In the genomic region with DNA sequence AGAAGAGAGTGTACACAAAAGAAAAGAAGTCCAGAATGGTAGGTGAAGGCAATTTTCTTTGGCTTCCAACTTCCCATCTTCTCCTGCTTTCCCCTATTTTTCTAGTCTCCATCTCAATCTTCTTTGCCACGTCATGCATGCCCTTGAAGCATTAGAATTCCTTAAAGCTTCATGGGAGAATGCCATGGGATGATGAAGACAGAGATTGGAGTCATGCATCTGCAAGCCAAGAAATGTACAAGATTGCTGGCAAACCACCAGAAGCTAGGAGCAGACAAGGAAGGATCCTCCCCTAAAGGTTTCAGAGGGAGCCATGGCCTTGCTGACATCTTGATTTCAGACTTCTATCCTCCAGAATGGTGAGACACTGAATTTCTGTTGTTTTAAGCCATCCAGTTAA, we compare ENCODE assay signal across 18 cellular contexts.
DNase-seq lines count a peak whose midpoint lies in the region; ATAC-seq, FAIRE-seq and TF ChIP-seq lines count a peak whose summit lies in the region.
"Had no signal": no experiment of that assay in that cellular context is flagged by ENCODE, and none has a peak within 500 bp of the region (broad histone marks: within the 10 kb centered on the region; RNA-seq: fewer than 3 reads in every experiment).

No MANE protein-coding gene starts in this region.

- H3K9ac ChIP-seq in endothelial cell of umbilical vein (replicated peaks; ENCODE audit: extremely low read depth, insufficient read depth, low read length), result no peak overlapping the region

- 73% methylated on average over 1 of the region's 1 CpG for WGBS in esophagus muscularis mucosa

- no peaks in the 10 kb centered on the region for H4K20me1 ChIP-seq in endothelial cell of umbilical vein (replicated peaks; ENCODE audit: control insufficient read depth, extremely low read depth, insufficient read depth, low read length)

- dilution Hi-C loops in endothelial cell of umbilical vein (cut with MboI; ENCODE audit: extremely low pct_ligation_motif_present, low sequenced_read_pairs), result no loop called here

- H3K9me3 ChIP-seq in endothelial cell of umbilical vein (replicated peaks; ENCODE audit: control insufficient read depth, insufficient read depth, low read length), result no peaks in the 10 kb centered on the region
- peaks cover 0 to 8% (median 4%) of the 10 kb centered on the region in 4 donors for H3K9me3 ChIP-seq in esophagus muscularis mucosa
- H3K9me3 ChIP-seq: A549, BE2C, SJCRH30 had no signal

- no peak overlapping the region for H3K4me3 ChIP-seq in AG10803 (ENCODE audit: low read length)
- H3K4me3 ChIP-seq in endothelial cell of umbilical vein (replicated peaks in 1 of 3; ENCODE audit: insufficient read depth in 1 of 3, low read depth in 1 of 3, low read length in 3 of 3), result no peak overlapping the region
- H3K4me3 ChIP-seq in skeletal muscle cell (ENCODE audit: low read depth, low read length), result no peak overlapping the region
- H3K4me3 ChIP-seq in esophagus muscularis mucosa, result no peak overlapping the region
- H3K4me3 ChIP-seq: A549, SJCRH30 had no signal

- H3K79me2 ChIP-seq in endothelial cell of umbilical vein (ENCODE audit: control insufficient read depth, insufficient read depth, low read length), result no peaks in the 10 kb centered on the region

- CTCF ChIA-PET in endothelial cell of umbilical vein (lab: Charles Lee), result no interaction called here

- no peaks in the 10 kb centered on the region for H3K9me1 ChIP-seq in endothelial cell of umbilical vein (replicated peaks; ENCODE audit: control insufficient read depth, extremely low read depth, insufficient read depth, low read length)

- TF ChIP-seq POLR2A in endothelial cell of umbilical vein (IDR thresholded peaks at IDR 0.05; ENCODE audit: low read depth, low read length) (no peak), esophagus muscularis mucosa (IDR thresholded peaks at IDR 0.05; ENCODE audit: low read depth) (no peak)

- TF ChIP-seq CTCF in AG10803 (conservative IDR thresholded peaks at IDR 0.05; ENCODE audit: low read length) (no peak), endothelial cell of umbilical vein (IDR thresholded peaks at IDR 0.05; ENCODE audit: extremely low read depth in 1 of 2, insufficient read depth in 1 of 2, low read depth in 1 of 2, low read length in 2 of 2) (no peak), GM20000 (IDR thresholded peaks at IDR 0.05; ENCODE audit: extremely low read depth, missing control alignments) (no peak), esophagus muscularis mucosa (IDR thresholded peaks at IDR 0.05) (no peak)

- no peaks in the 10 kb centered on the region for H3K36me3 ChIP-seq in endothelial cell of umbilical vein (ENCODE audit: control insufficient read depth in 2 of 2, extremely low read depth in 1 of 2, insufficient read depth in 2 of 2, low read length in 2 of 2)
- no peaks in the 10 kb centered on the region for H3K36me3 ChIP-seq in esophagus muscularis mucosa
- H3K36me3 ChIP-seq: BE2C, SJCRH30 had no signal

- TF ChIP-seq EP300 in esophagus muscularis mucosa (IDR thresholded peaks at IDR 0.05), result no peak

- H3K27me3 ChIP-seq in endothelial cell of umbilical vein (ENCODE audit: control insufficient read depth in 2 of 2, insufficient read depth in 2 of 2, low read length in 2 of 2) (peaks cover 3 to 8% of the 10 kb centered on the region in 2 experiments), esophagus muscularis mucosa (no peaks in the 10 kb centered on the region)
- H3K27me3 ChIP-seq: BE2C, SJCRH30 had no signal

- H3K4me1 ChIP-seq in endothelial cell of umbilical vein (ENCODE audit: control insufficient read depth, extremely low read depth, insufficient read depth, low read length), result no peaks in the 10 kb centered on the region
- H3K4me1 ChIP-seq in esophagus muscularis mucosa, result peaks cover 11 to 22% (median 15%) of the 10 kb centered on the region in 4 donors
- H3K4me1 ChIP-seq: A549, BE2C had no signal

- no peak overlapping the region for H2AFZ ChIP-seq in endothelial cell of umbilical vein (ENCODE audit: low read depth, low read length)

- FAIRE-seq in endothelial cell of umbilical vein (lab: Jason Lieb, UNC) (peak; percentile 4), HTR-8/SVneo (lab: Jason Lieb, UNC) (no peak)
- FAIRE-seq: A549 had no signal

- DNase-seq in AG10803 (ENCODE audit: low read depth) (peak; percentile 78), HS-27A (ENCODE audit: low read depth) (peak; percentile 34), endothelial cell of umbilical vein (ENCODE audit: low read depth, low spot score) (no peak), skeletal muscle cell (ENCODE audit: low read depth) (peak; percentile 32), HTR-8/SVneo (ENCODE audit: insufficient read length, low spot score) (no peak), GM20000 (ENCODE audit: low spot score) (no peak), esophagus muscularis mucosa (ENCODE audit: extremely low spot score) (no peak)
- DNase-seq: BE2C; CD4-positive, alpha-beta T cell; NCI-H1436; NCI-H2029; NCI-H2171 treated with DMSO at 0.1 percent for 48 hours; NCI-H446 treated with DMSO at 0.1 percent for 48 hours; NK-92 treated with Interleukin-12 subunit alpha and Interleukin-12 subunit beta, amount 100 ng/mL, for 24 hours; SJCRH30 had no signal

- H3K4me2 ChIP-seq in endothelial cell of umbilical vein (ENCODE audit: insufficient read depth, low read length), result no peak overlapping the region
- H3K4me2 ChIP-seq: A549 had no signal

- no TSS peak for BruUV-seq in endothelial cell of umbilical vein (replicated peaks; lab: Mats Ljungman, UMichigan)

- ATAC-seq in HG02973 (IDR thresholded peaks at IDR 0.05; ENCODE audit: unreplicated experiment), result no peak
- ATAC-seq: A549 had no signal

- POLR2A ChIA-PET in endothelial cell of umbilical vein (lab: Charles Lee), result no interaction called here

- intact Hi-C loops in endothelial cell of umbilical vein (cut with micrococcal nuclease) (no loop called here), esophagus muscularis mucosa (cut with DNase I) (no loop called here)

- H3K27ac ChIP-seq in endothelial cell of umbilical vein (ENCODE audit: insufficient read depth, low read depth, low read length) (no peak overlapping the region), esophagus muscularis mucosa (replicated peaks in 1 of 4) (no peak overlapping the region)
- H3K27ac ChIP-seq: A549, RWPE1, SJCRH30 had no signal

TF ChIP-seq in endothelial cell of umbilical vein, 7 proteins besides CTCF, POLR2A, EP300 and RAD21:
- TF ChIP-seq, protein P1, sequence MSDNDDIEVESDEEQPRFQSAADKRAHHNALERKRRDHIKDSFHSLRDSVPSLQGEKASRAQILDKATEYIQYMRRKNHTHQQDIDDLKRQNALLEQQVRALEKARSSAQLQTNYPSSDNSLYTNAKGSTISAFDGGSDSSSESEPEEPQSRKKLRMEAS (IDR thresholded peaks at IDR 0.05; ENCODE audit: insufficient read depth, insufficient read length), result no peak
- TF ChIP-seq EZH2 (IDR thresholded peaks at IDR 0.05; ENCODE audit: borderline replicate concordance, low read depth, low read length, severe bottlenecking) (no peak), MYC (IDR thresholded peaks at IDR 0.05; ENCODE audit: low read depth, low read length) (no peak), GATA2 (IDR thresholded peaks at IDR 0.05; ENCODE audit: insufficient read depth, insufficient read length, low read depth, low read length) (no peak), POLR2AphosphoS5 (IDR thresholded peaks at IDR 0.05; ENCODE audit: insufficient read depth, low read depth, low read length) (no peak), FOS (IDR thresholded peaks at IDR 0.05; ENCODE audit: borderline replicate concordance, insufficient read depth, low read length) (no peak), JUN (IDR thresholded peaks at IDR 0.05; ENCODE audit: borderline replicate concordance, insufficient read depth, insufficient read length, low read depth) (no peak)

Comparison
In these comparisons a context has a peak if more than half of its experiments do, and no peak if none do; other contexts are left out.
1. DNase-seq: peak in AG10803 (single experiment), HS-27A (single experiment) and skeletal muscle cell (single experiment); none in endothelial cell of umbilical vein (single experiment), HTR-8/SVneo (single experiment), GM20000 (single experiment) and esophagus muscularis mucosa (single experiment).